ENCODE assay signal across 1 cellular context in the genomic region with DNA sequence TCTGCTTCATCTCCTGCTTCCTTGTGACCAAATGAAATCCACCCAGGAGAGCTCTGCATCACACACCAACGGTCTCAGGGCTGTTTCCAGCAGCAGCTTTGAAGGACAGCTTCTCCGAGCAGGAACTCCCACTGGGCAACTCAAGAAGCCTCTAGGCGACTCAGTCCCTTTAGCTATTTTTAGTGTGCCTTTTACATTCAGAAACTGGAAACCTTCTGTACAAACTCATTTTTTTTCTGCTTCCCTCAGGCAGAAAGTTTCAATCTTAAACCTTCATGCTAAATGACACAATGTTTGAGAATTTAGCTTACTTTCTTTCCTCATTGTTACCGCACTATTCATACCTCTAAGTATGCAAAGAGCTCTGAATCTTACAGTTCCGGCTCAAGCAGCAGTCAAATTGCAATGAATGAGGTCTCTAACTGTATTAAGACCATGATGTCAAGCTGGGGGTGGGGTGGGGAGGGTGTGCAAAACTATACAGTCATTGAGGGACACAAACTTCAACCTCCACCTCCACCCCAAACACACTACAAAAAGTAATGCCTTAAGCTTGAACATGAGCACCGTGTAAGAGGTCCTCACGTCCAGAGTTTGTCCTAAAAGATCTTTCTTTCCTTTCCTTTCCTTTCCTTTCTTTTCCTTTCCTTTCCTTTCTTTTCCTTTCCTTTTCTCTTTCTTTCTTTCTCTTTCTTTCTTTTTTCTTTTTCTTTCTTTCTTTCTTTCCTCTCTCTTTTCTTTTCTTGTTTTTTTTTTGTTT.
TF ChIP-seq lines count a peak whose summit lies in the region.

No MANE protein-coding gene starts in this region.

TF ChIP-seq in K562, 482 proteins besides CTCF, POLR2A, EP300 and RAD21 (continued from another document and continues in another):
- TF ChIP-seq, protein P1, sequence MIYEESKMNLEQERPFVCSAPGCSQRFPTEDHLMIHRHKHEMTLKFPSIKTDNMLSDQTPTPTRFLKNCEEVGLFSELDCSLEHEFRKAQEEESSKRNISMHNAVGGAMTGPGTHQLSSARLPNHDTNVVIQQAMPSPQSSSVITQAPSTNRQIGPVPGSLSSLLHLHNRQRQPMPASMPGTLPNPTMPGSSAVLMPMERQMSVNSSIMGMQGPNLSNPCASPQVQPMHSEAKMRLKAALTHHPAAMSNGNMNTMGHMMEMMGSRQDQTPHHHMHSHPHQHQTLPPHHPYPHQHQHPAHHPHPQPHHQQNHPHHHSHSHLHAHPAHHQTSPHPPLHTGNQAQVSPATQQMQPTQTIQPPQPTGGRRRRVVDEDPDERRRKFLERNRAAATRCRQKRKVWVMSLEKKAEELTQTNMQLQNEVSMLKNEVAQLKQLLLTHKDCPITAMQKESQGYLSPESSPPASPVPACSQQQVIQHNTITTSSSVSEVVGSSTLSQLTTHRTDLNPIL (CRISPR knock-in tag; IDR thresholded peaks at IDR 0.05), result no peak
- TF ChIP-seq PKNOX1 (IDR thresholded peaks at IDR 0.05) (0 out of 2 replicates have a peak, but pooled peaks have one; percentile 40), LARP7 (IDR thresholded peaks at IDR 0.05) (0 out of 2 replicates have a peak, but pooled peaks have one; percentile 79), RUNX1 (IDR thresholded peaks at IDR 0.05; ENCODE audit: low read depth) (no peak), MITF (IDR thresholded peaks at IDR 0.05) (no peak), ZNF212 (CRISPR knock-in tag; IDR thresholded peaks at IDR 0.05) (no peak), NEUROD1 (IDR thresholded peaks at IDR 0.05; ENCODE audit: borderline replicate concordance, low read depth, low read length, partially characterized antibody) (no peak), ZBED1 (IDR thresholded peaks at IDR 0.05) (no peak), EHMT2 (IDR thresholded peaks at IDR 0.05) (0 out of 2 replicates have a peak, but pooled peaks have one; percentile 41), SRSF1 (IDR thresholded peaks at IDR 0.05; ENCODE audit: low read depth, low read length) (no peak), ZNF445 (CRISPR knock-in tag; IDR thresholded peaks at IDR 0.05; ENCODE audit: low read depth) (no peak), HIVEP1 (CRISPR knock-in tag; IDR thresholded peaks at IDR 0.05) (no peak), KAT2B (IDR thresholded peaks at IDR 0.05; ENCODE audit: low read depth, low read length) (no peak), ZNF232 (CRISPR knock-in tag; IDR thresholded peaks at IDR 0.05) (no peak), STAT5B (CRISPR knock-in tag; IDR thresholded peaks at IDR 0.05) (no peak), ESRRA (IDR thresholded peaks at IDR 0.05; ENCODE audit: borderline replicate concordance, low read depth) (no peak), RFX1 (IDR thresholded peaks at IDR 0.05) (no peak), CREM (IDR thresholded peaks at IDR 0.05; ENCODE audit: low read depth) (no peak), KDM1A (IDR thresholded peaks at IDR 0.05) (no peak), CREBBP (IDR thresholded peaks at IDR 0.05; ENCODE audit: low read depth, low read length) (no peak), U2AF2 (optimal IDR thresholded peaks at IDR 0.05; ENCODE audit: low read depth, low read length) (no peak), SP1 (CRISPR knock-in tag; IDR thresholded peaks at IDR 0.05) (no peak), ARID2 (IDR thresholded peaks at IDR 0.05) (no peak), ZNF197 (CRISPR knock-in tag; IDR thresholded peaks at IDR 0.05; ENCODE audit: low read depth) (no peak), TAF7 (tag; IDR thresholded peaks at IDR 0.05) (no peak), ZNF146 (CRISPR knock-in tag; IDR thresholded peaks at IDR 0.05; ENCODE audit: unreplicated experiment) (no peak), ARID1B (IDR thresholded peaks at IDR 0.05) (0 out of 2 replicates have a peak, but pooled peaks have one; percentile 24), MCM3 (IDR thresholded peaks at IDR 0.05) (0 out of 2 replicates have a peak, but pooled peaks have one; percentile 43), DPF2 (IDR thresholded peaks at IDR 0.05) (peak; percentile 17; the same call in 1 of the 2 replicates), HLTF (IDR thresholded peaks at IDR 0.05) (peak; percentile 73; the same call in 1 of the 2 replicates), GABPB1 (CRISPR knock-in tag; IDR thresholded peaks at IDR 0.05) (no peak), TAF1 (IDR thresholded peaks at IDR 0.05; ENCODE audit: control insufficient read depth, extremely low read depth, insufficient read depth, low read length, severe bottlenecking) (no peak), SIX5 (IDR thresholded peaks at IDR 0.05; ENCODE audit: borderline replicate concordance in 1 of 2, insufficient read depth in 1 of 2, low read depth in 1 of 2, low read length in 2 of 2) (no peak), NFE2 (IDR thresholded peaks at IDR 0.05; ENCODE audit: low read depth) (no peak), USF2 (CRISPR knock-in tag; IDR thresholded peaks at IDR 0.05) (no peak), POLR3A (IDR thresholded peaks at IDR 0.05; ENCODE audit: borderline replicate concordance, extremely low read depth, insufficient read depth, insufficient read length) (no peak), CBX3 (IDR thresholded peaks at IDR 0.05; ENCODE audit: borderline replicate concordance in 1 of 2, low read length in 2 of 2) (no peak), ZC3H11A (IDR thresholded peaks at IDR 0.05; ENCODE audit: low read depth, low read length) (no peak), SMARCC2 (IDR thresholded peaks at IDR 0.05; ENCODE audit: low read depth) (no peak), ZNF431 (CRISPR knock-in tag; IDR thresholded peaks at IDR 0.05) (no peak), ZNF436 (CRISPR knock-in tag; IDR thresholded peaks at IDR 0.05) (no peak), KLF13 (tag; IDR thresholded peaks at IDR 0.05; ENCODE audit: borderline replicate concordance, low read depth) (no peak), ZBTB17 (CRISPR knock-in tag; IDR thresholded peaks at IDR 0.05) (no peak), TAL1 (IDR thresholded peaks at IDR 0.05) (no peak), NBN (IDR thresholded peaks at IDR 0.05; ENCODE audit: low read depth) (0 out of 2 replicates have a peak, but pooled peaks have one; percentile 51), MLX (CRISPR knock-in tag; conservative IDR thresholded peaks at IDR 0.05) (no peak), NFXL1 (CRISPR knock-in tag; IDR thresholded peaks at IDR 0.05) (no peak), MAFK (IDR thresholded peaks at IDR 0.05; ENCODE audit: low read length) (no peak), PHB2 (IDR thresholded peaks at IDR 0.05; ENCODE audit: low read depth) (peak; percentile 60; the same call in 1 of the 2 replicates), HDAC2 (IDR thresholded peaks at IDR 0.05) (0 out of 2 replicates have a peak, but pooled peaks have one; percentile 29), ZNF586 (CRISPR knock-in tag; conservative IDR thresholded peaks at IDR 0.05) (no peak), ZNF699 (CRISPR knock-in tag; IDR thresholded peaks at IDR 0.05; ENCODE audit: insufficient replicate concordance) (no peak)
- TF ChIP-seq, protein P2, sequence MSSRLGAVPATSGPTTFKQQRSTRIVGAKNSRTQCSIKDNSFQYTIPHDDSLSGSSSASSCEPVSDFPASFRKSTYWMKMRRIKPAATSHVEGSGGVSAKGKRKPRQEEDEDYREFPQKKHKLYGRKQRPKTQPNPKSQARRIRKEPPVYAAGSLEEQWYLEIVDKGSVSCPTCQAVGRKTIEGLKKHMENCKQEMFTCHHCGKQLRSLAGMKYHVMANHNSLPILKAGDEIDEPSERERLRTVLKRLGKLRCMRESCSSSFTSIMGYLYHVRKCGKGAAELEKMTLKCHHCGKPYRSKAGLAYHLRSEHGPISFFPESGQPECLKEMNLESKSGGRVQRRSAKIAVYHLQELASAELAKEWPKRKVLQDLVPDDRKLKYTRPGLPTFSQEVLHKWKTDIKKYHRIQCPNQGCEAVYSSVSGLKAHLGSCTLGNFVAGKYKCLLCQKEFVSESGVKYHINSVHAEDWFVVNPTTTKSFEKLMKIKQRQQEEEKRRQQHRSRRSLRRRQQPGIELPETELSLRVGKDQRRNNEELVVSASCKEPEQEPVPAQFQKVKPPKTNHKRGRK (tag; IDR thresholded peaks at IDR 0.05), result peak; percentile 99
- TF ChIP-seq, protein P3, sequence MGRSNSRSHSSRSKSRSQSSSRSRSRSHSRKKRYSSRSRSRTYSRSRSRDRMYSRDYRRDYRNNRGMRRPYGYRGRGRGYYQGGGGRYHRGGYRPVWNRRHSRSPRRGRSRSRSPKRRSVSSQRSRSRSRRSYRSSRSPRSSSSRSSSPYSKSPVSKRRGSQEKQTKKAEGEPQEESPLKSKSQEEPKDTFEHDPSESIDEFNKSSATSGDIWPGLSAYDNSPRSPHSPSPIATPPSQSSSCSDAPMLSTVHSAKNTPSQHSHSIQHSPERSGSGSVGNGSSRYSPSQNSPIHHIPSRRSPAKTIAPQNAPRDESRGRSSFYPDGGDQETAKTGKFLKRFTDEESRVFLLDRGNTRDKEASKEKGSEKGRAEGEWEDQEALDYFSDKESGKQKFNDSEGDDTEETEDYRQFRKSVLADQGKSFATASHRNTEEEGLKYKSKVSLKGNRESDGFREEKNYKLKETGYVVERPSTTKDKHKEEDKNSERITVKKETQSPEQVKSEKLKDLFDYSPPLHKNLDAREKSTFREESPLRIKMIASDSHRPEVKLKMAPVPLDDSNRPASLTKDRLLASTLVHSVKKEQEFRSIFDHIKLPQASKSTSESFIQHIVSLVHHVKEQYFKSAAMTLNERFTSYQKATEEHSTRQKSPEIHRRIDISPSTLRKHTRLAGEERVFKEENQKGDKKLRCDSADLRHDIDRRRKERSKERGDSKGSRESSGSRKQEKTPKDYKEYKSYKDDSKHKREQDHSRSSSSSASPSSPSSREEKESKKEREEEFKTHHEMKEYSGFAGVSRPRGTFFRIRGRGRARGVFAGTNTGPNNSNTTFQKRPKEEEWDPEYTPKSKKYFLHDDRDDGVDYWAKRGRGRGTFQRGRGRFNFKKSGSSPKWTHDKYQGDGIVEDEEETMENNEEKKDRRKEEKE (IDR thresholded peaks at IDR 0.05; ENCODE audit: borderline replicate concordance in 1 of 2, control insufficient read depth in 1 of 2, low read depth in 2 of 2, low read length in 1 of 2), result no peak
- TF ChIP-seq, protein P4, sequence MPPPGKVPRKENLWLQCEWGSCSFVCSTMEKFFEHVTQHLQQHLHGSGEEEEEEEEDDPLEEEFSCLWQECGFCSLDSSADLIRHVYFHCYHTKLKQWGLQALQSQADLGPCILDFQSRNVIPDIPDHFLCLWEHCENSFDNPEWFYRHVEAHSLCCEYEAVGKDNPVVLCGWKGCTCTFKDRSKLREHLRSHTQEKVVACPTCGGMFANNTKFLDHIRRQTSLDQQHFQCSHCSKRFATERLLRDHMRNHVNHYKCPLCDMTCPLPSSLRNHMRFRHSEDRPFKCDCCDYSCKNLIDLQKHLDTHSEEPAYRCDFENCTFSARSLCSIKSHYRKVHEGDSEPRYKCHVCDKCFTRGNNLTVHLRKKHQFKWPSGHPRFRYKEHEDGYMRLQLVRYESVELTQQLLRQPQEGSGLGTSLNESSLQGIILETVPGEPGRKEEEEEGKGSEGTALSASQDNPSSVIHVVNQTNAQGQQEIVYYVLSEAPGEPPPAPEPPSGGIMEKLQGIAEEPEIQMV (tag; conservative IDR thresholded peaks at IDR 0.05; ENCODE audit: low read depth), result no peak
- TF ChIP-seq, protein P5, sequence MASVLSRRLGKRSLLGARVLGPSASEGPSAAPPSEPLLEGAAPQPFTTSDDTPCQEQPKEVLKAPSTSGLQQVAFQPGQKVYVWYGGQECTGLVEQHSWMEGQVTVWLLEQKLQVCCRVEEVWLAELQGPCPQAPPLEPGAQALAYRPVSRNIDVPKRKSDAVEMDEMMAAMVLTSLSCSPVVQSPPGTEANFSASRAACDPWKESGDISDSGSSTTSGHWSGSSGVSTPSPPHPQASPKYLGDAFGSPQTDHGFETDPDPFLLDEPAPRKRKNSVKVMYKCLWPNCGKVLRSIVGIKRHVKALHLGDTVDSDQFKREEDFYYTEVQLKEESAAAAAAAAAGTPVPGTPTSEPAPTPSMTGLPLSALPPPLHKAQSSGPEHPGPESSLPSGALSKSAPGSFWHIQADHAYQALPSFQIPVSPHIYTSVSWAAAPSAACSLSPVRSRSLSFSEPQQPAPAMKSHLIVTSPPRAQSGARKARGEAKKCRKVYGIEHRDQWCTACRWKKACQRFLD (CRISPR knock-in tag; IDR thresholded peaks at IDR 0.05), result no peak
- TF ChIP-seq, protein P6, sequence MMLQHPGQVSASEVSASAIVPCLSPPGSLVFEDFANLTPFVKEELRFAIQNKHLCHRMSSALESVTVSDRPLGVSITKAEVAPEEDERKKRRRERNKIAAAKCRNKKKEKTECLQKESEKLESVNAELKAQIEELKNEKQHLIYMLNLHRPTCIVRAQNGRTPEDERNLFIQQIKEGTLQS (IDR thresholded peaks at IDR 0.05), result peak; percentile 33
- TF ChIP-seq, protein P6 (CRISPR knock-in tag; conservative IDR thresholded peaks at IDR 0.05), result no peak
